ENCODE assay signal across 8 cellular contexts in the genomic region with DNA sequence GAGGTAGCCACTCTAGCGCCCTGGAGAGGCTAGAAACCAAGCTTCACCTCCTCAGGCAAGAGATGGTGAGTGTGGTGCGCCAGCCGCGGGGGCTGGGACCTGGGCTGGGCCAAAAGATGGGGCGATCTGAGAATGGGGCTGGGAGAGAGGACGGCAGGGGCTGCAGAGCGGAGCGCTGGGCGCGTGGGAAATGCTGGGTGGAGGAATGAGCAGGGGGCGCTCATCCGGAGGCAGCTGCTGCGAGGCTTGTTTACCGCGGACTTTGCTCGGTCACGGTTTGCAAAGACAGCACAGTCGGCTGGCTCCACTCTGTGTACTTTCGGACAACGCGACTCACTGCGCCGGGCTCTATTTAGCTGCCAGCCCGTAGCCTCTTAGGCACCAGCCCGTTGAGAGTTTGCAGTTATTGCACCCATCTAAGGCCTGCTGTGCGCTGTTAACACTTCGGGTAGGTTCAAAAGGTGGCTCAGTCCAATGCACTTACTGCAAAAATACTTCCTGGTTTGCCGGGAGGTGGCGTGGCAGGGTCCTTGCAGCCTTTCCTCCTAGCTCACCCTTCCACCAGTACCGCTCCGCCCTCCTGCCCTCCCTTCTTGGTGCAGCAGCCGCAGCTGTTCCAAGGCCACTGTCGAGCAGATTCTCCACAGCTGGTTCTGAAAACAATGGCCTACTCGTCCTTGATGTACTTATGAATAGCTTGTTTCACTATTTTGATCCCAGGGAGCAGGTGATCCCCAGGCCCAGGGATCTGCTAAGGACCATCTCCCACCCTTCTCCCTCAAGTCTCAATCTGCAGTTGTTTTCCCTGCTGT. TPM values are rescaled to one million over a fixed set of nuclear protein-coding genes. Genes with fewer than 3 reads are reported as not detected.
A peak's percentile ranks its signal among the peaks of the same experiment; 100 is the strongest.
DNase-seq lines count a peak whose midpoint lies in the region; ATAC-seq, FAIRE-seq and TF ChIP-seq lines count a peak whose summit lies in the region.

No MANE protein-coding gene starts in this region.

- H3K27ac ChIP-seq in GM12878 (ENCODE audit: control insufficient read depth, insufficient read depth): no peak overlapping the region

- no peaks in the 10 kb centered on the region for H3K9me3 ChIP-seq in GM12878 (replicated peaks; ENCODE audit: control insufficient read depth, insufficient read depth, low read length)

- RAD21 ChIA-PET in GM12878 (lab: Charles Lee; ENCODE audit: unreplicated experiment): interaction anchor here (0.9 to 3.8 kb wide), 12 partner anchors 9 to 106 kb away, joined by 3 to 16 read pairs (median 8); no protein-coding TSS in a partner anchor

- peak in 1 of 3 experiments; percentile 53; a peak in 3 of 6 replicates for TF ChIP-seq CTCF in GM12878 (IDR thresholded peaks at IDR 0.05 in 2 of 3, conservative IDR thresholded peaks at IDR 0.05 in 1 of 3; ENCODE audit: control insufficient read depth in 2 of 3, extremely low read depth in 1 of 3, insufficient read depth in 1 of 3, low read depth in 3 of 3, low read length in 3 of 3)

- DNase-seq in AG20443 (ENCODE audit: low spot score) (peak; percentile 89), NCI-H524 (lab: John Stamatoyannopoulos, UW) (peak; percentile 87 to 94), GM12878 (ENCODE audit: low read depth, low spot score) (no peak), hypothalamus (lab: John Stamatoyannopoulos, UW) (peak in 49 of 51 donors; percentile 38 to 92 (median 74)), putamen (ENCODE audit: low spot score) (peak; percentile 87), T-helper 9 cell (no peak)

- intact Hi-C loops in GM12878 (cut with micrococcal nuclease; ENCODE audit: unreplicated experiment): loop anchor here (1.0 to 5.0 kb wide), 2 partner anchors 43 to 54 kb away; no protein-coding TSS in a partner anchor

- TF ChIP-seq RAD21 in GM12878 (IDR thresholded peaks at IDR 0.05; ENCODE audit: insufficient read depth, low read depth, low read length): peak; percentile 27; the same call in 1 of the 2 replicates

- H3K4me2 ChIP-seq in GM12878 (ENCODE audit: control insufficient read depth, insufficient read depth): peak overlapping the region; percentile 60

- CTCF ChIA-PET in GM12878 (lab: Yijun Ruan, JAX): interaction anchor here (0.7 to 3.6 kb wide), 24 partner anchors 9 to 314 kb away, joined by 3 to 36 read pairs (median 6); no protein-coding TSS in a partner anchor

- no TSS peak for BruUV-seq in GM12878 (replicated peaks; lab: Mats Ljungman, UMichigan)

- in situ Hi-C loops in GM12878 (cut with MboI): no loop called here

- peak overlapping the region; percentile 58 for H2AFZ ChIP-seq in GM12878 (ENCODE audit: control insufficient read depth, low read depth, low read length)

- TF ChIP-seq EP300 in GM12878 (IDR thresholded peaks at IDR 0.05; ENCODE audit: borderline replicate concordance in 1 of 2, control insufficient read depth in 1 of 2, low read depth in 2 of 2, low read length in 2 of 2): no peak

- SMC1A ChIA-PET in GM12878 (lab: Charles Lee; ENCODE audit: uncharacterized antibody, unreplicated experiment): interaction anchor here (0.6 to 3.8 kb wide), 15 partner anchors 13 to 108 kb away, joined by 3 to 27 read pairs (median 4); no protein-coding TSS in a partner anchor

- POLR2A ChIA-PET in GM12878 (lab: Charles Lee): interaction anchor here (1.3 to 1.9 kb wide), 2 partner anchors 9 to 39 kb away, joined by 4 to 8 read pairs; no protein-coding TSS in a partner anchor

- no peaks in the 10 kb centered on the region for H4K20me1 ChIP-seq in GM12878 (ENCODE audit: control insufficient read depth, insufficient read depth)

- no peaks in the 10 kb centered on the region for H3K79me2 ChIP-seq in GM12878 (ENCODE audit: control insufficient read depth, insufficient read depth, low read length)

- no peaks in the 10 kb centered on the region for H3K36me3 ChIP-seq in GM12878 (ENCODE audit: control insufficient read depth in 2 of 2, insufficient read depth in 2 of 2, low read length in 1 of 2)

- 24% methylated on average over 34 of the region's 34 CpGs for WGBS in GM12878 (ENCODE audit: insufficient coverage, insufficient replicate concordance, low lambda C conversion rate, missing lambda C conversion rate)

- no peak overlapping the region for H3K9ac ChIP-seq in GM12878 (ENCODE audit: control insufficient read depth, insufficient read depth, low read length)

- no peaks in the 10 kb centered on the region for H3K4me1 ChIP-seq in GM12878 (ENCODE audit: control insufficient read depth, insufficient read depth, low read length)

- peak overlapping the region; percentile 57 for H3K4me3 ChIP-seq in GM12878

- no peak for TF ChIP-seq POLR2A in GM12878 (IDR thresholded peaks at IDR 0.05; ENCODE audit: low read depth, low read length)

- FAIRE-seq in GM12878 (lab: Jason Lieb, UNC): no peak

- ATAC-seq in GM19023 (IDR thresholded peaks at IDR 0.05; ENCODE audit: unreplicated experiment) (peak; percentile 84), HG03432 (IDR thresholded peaks at IDR 0.05; ENCODE audit: unreplicated experiment) (peak; percentile 95), GM12878 (peak; percentile 90)

- H3K27me3 ChIP-seq in GM12878 (replicated peaks in 1 of 2; ENCODE audit: control insufficient read depth in 2 of 2, insufficient read depth in 2 of 2, low read length in 1 of 2): peaks cover 0 to 4% of the 10 kb centered on the region in 2 experiments; a peak in 3 of 4 replicates

TF ChIP-seq in GM12878, 131 proteins besides CTCF, POLR2A, EP300 and RAD21 (continues in another document):
- no peak for TF ChIP-seq MYC (IDR thresholded peaks at IDR 0.05; ENCODE audit: insufficient read depth, insufficient read length, insufficient replicate concordance, low read length, severe bottlenecking)
- TF ChIP-seq FOXK2 (IDR thresholded peaks at IDR 0.05): peak; percentile 40; the same call in 1 of the 2 replicates
- TF ChIP-seq, protein P1, sequence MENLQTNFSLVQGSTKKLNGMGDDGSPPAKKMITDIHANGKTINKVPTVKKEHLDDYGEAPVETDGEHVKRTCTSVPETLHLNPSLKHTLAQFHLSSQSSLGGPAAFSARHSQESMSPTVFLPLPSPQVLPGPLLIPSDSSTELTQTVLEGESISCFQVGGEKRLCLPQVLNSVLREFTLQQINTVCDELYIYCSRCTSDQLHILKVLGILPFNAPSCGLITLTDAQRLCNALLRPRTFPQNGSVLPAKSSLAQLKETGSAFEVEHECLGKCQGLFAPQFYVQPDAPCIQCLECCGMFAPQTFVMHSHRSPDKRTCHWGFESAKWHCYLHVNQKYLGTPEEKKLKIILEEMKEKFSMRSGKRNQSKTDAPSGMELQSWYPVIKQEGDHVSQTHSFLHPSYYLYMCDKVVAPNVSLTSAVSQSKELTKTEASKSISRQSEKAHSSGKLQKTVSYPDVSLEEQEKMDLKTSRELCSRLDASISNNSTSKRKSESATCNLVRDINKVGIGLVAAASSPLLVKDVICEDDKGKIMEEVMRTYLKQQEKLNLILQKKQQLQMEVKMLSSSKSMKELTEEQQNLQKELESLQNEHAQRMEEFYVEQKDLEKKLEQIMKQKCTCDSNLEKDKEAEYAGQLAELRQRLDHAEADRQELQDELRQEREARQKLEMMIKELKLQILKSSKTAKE (IDR thresholded peaks at IDR 0.05; ENCODE audit: low read depth, poor library complexity, severe bottlenecking): no peak
- no peak for TF ChIP-seq SMARCA5 (IDR thresholded peaks at IDR 0.05)
- TF ChIP-seq MYB (IDR thresholded peaks at IDR 0.05; ENCODE audit: borderline replicate concordance, low read depth, low read length): no peak
- 0 out of 2 replicates have a peak, but pooled peaks have one; percentile 23 for TF ChIP-seq NR2F1 (conservative IDR thresholded peaks at IDR 0.05)
- TF ChIP-seq SREBF2 (IDR thresholded peaks at IDR 0.05; ENCODE audit: low read length): no peak
- TF ChIP-seq GATAD2B (conservative IDR thresholded peaks at IDR 0.05; ENCODE audit: low read depth): 0 out of 2 replicates have a peak, but pooled peaks have one; percentile 29
- TF ChIP-seq STAT1 (conservative IDR thresholded peaks at IDR 0.05): no peak
- TF ChIP-seq NFXL1 (IDR thresholded peaks at IDR 0.05; ENCODE audit: borderline replicate concordance): peak; percentile 43; the same call in 1 of the 2 replicates
- no peak for TF ChIP-seq POU2F2 (IDR thresholded peaks at IDR 0.05; ENCODE audit: borderline replicate concordance, low read depth, low read length)
- TF ChIP-seq BHLHE40 (IDR thresholded peaks at IDR 0.05; ENCODE audit: borderline replicate concordance in 1 of 2, low read depth in 2 of 2, low read length in 1 of 2): peak in 1 of 2 experiments; percentile 66; a peak in 1 of 4 replicates
- TF ChIP-seq RB1 (IDR thresholded peaks at IDR 0.05; ENCODE audit: borderline replicate concordance): no peak
- TF ChIP-seq, protein P2, sequence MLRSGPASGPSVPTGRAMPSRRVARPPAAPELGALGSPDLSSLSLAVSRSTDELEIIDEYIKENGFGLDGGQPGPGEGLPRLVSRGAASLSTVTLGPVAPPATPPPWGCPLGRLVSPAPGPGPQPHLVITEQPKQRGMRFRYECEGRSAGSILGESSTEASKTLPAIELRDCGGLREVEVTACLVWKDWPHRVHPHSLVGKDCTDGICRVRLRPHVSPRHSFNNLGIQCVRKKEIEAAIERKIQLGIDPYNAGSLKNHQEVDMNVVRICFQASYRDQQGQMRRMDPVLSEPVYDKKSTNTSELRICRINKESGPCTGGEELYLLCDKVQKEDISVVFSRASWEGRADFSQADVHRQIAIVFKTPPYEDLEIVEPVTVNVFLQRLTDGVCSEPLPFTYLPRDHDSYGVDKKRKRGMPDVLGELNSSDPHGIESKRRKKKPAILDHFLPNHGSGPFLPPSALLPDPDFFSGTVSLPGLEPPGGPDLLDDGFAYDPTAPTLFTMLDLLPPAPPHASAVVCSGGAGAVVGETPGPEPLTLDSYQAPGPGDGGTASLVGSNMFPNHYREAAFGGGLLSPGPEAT (IDR thresholded peaks at IDR 0.05; ENCODE audit: low read depth): no peak

RNA-seq across cellular contexts. Expression of a gene that starts 1.3 kb away (rescaled TPM):
- 1.7 and 3.1 TPM in 2 replicates for total RNA-seq in GM12878 (2013; cell fraction: nucleolus; rRNA removed)
- total RNA-seq in GM12878 (2014; rRNA removed): 0.38 and 0.68 TPM in 2 replicates
- 0.92 and 0.98 TPM in 2 replicates for total RNA-seq in GM12878 (2014; rRNA removed; fragmentation: Illumina TruSeq; extraction: Trizol)
- total RNA-seq in GM12878 (2021): 0.58 and 0.80 TPM in 2 replicates
- not detected for polyA plus RNA-seq in GM12878 (2011; ENCODE audit: low read depth)
- polyA plus RNA-seq in GM12878 (2011; rRNA removed): 3.7 and 4.3 TPM in 2 replicates
- polyA plus RNA-seq in GM12878 (2011; cell fraction: cytosol; rRNA removed): 2.2 TPM in 2 replicates
- polyA plus RNA-seq in GM12878 (2011; cell fraction: nucleus; rRNA removed): 2.8 and 3.5 TPM in 2 replicates
- not detected in 2 replicates for polyA plus RNA-seq in GM12878 (2012)
- polyA plus RNA-seq in GM12878 (2014; fragmentation: Illumina TruSeq; extraction: Trizol): 0.47 and 1.6 TPM in 2 replicates
- polyA plus RNA-seq in GM12878 (2014; fragmentation: Nextera tagmentation; extraction: Ambion mirVana): under 1 TPM; 0.19 to 0.20 TPM
- 0.79 and 0.93 TPM in 2 replicates for polyA plus RNA-seq in GM12878 (2014; rRNA removed)
- under 1 TPM; 0.20 to 0.71 TPM for polyA plus RNA-seq in GM12878 (2016; fragmentation: Nextera tagmentation; extraction: Ambion mirVana)
- polyA minus RNA-seq in GM12878 (2011; rRNA and poly(A)+ RNA removed): 3.5 and 4.3 TPM in 2 replicates
- polyA minus RNA-seq in GM12878 (2011; cell fraction: cytosol; rRNA and poly(A)+ RNA removed): 1.7 and 2.5 TPM in 2 replicates
- 3.0 and 4.7 TPM in 2 replicates for polyA minus RNA-seq in GM12878 (2011; cell fraction: nucleus; rRNA and poly(A)+ RNA removed)

Comparison
In these comparisons a context has a peak if more than half of its experiments do, and no peak if none do; other contexts are left out.
1. DNase-seq: peak in AG20443 (single experiment), NCI-H524 (2 of 2), hypothalamus (49 of 51) and putamen (single experiment); none in GM12878 (single experiment) and T-helper 9 cell (single experiment).
2. Peak in every context shown above with its lines, with median percentiles within 50 percentile points of each other: ATAC-seq.